10 cellular contexts compared by ENCODE assay signal in genomic region chr14:80577599-80577998, GRCh38.
"Had no signal": no experiment of that assay in that cellular context is flagged by ENCODE, and none has a peak within 500 bp of the region (broad histone marks: within the 10 kb centered on the region; RNA-seq: fewer than 3 reads in every experiment).

No MANE protein-coding gene starts in this region.

- H3K9me3 ChIP-seq: HAP-1 had no signal

- H3K9me3 Mint-ChIP-seq: GM23338, HFFc6, IgD-negative memory B cell had no signal

- H2AFZ ChIP-seq: GM23338 had no signal

- H3K4me3 Mint-ChIP-seq: GM23338, HFFc6, IgD-negative memory B cell had no signal

- H3K4me2 ChIP-seq: GM23338, KMS-11 had no signal

- H3K27me3 Mint-ChIP-seq: IgD-negative memory B cell had no signal

- FAIRE-seq: H1, H54 had no signal

- DNase-seq: HFFc6, KBM-7 had no signal

- H3K27ac Mint-ChIP-seq: HFFc6, IgD-negative memory B cell had no signal

- ATAC-seq: GM23338, HCT116 had no signal

- H3K27ac ChIP-seq: HL-60, KMS-11 had no signal

- H3K4me3 ChIP-seq: GM23338, HAP-1 had no signal

- H3K9ac ChIP-seq: KMS-11 had no signal
